ENCODE assay signal across 16 cellular contexts in genomic region chr13:113882266-113882627, GRCh38. TPM values are rescaled to one million over a fixed set of nuclear protein-coding genes. Genes with fewer than 3 reads are reported as not detected.
DNase-seq lines count a peak whose midpoint lies in the region; ATAC-seq, FAIRE-seq and TF ChIP-seq lines count a peak whose summit lies in the region.
"Had no signal": no experiment of that assay in that cellular context is flagged by ENCODE, and none has a peak within 500 bp of the region (broad histone marks: within the 10 kb centered on the region; RNA-seq: fewer than 3 reads in every experiment).

No MANE protein-coding gene starts in this region.

- ATAC-seq in activated naive CD4-positive, alpha-beta T cell treated with anti-CD3 and anti-CD28 coated beads, Interleukin-2, amount 50 U/mL, for 72 hours, result no peak
- ATAC-seq in HG03439 (IDR thresholded peaks at IDR 0.05; ENCODE audit: unreplicated experiment), result no peak
- ATAC-seq: WTC11 had no signal

- H3K9me2 ChIP-seq in Karpas-422 (replicated peaks; ENCODE audit: insufficient read depth, low read length), result no peaks in the 10 kb centered on the region

- intact Hi-C loops in left ventricle myocardium inferior (cut with micrococcal nuclease), result no loop called here

- DNase-seq in activated naive CD4-positive, alpha-beta T cell treated with anti-CD3 and anti-CD28 coated beads, Interleukin-2, amount 50 U/mL, for 72 hours (ENCODE audit: low spot score in 2 of 2), result no peak
- no peak for DNase-seq in activated naive CD4-positive, alpha-beta T cell (lab: John Stamatoyannopoulos, UW)
- peak; percentile 80 for DNase-seq in left ventricle myocardium inferior
- no peak for DNase-seq in progenitor cell of endocrine pancreas (ENCODE audit: low spot score, unreplicated experiment)
- DNase-seq in H54 (ENCODE audit: insufficient read length, low spot score), result no peak
- DNase-seq in activated T-cell treated with anti-CD3 and anti-CD28 coated beads, Interleukin-2, amount 50 U/mL, for 1 hour, result no peak
- no peak for DNase-seq in Karpas-422
- DNase-seq: activated T-cell treated with anti-CD3 and anti-CD28 coated beads, Interleukin-2, amount 50 U/mL, for 24 hours; NCI-H1436; NCI-H82; retina had no signal

- H2AFZ ChIP-seq in Karpas-422 (ENCODE audit: low read length), result no peak overlapping the region

- no peak overlapping the region for H3K9ac ChIP-seq in Karpas-422 (ENCODE audit: low read length)

- peaks cover 61% of the 10 kb centered on the region for H3K4me1 ChIP-seq in left ventricle myocardium inferior
- H3K4me1 ChIP-seq in Karpas-422 (ENCODE audit: low read length), result no peaks in the 10 kb centered on the region

- no peaks in the 10 kb centered on the region for H3K9me3 Mint-ChIP-seq in activated naive CD4-positive, alpha-beta T cell treated with anti-CD3 and anti-CD28 coated beads, Interleukin-2, amount 50 U/mL, for 72 hours
- no peaks in the 10 kb centered on the region for H3K9me3 Mint-ChIP-seq in progenitor cell of endocrine pancreas (ENCODE audit: low read depth)
- H3K9me3 Mint-ChIP-seq: activated T-cell treated with anti-CD3 and anti-CD28 coated beads, Interleukin-2, amount 50 U/mL, for 24 hours; endodermal cell; WTC11 had no signal

- H3K4me3 ChIP-seq in left ventricle myocardium inferior, result peak overlapping the region; percentile 42
- H3K4me3 ChIP-seq in Karpas-422 (ENCODE audit: low read length), result no peak overlapping the region

- H3K36me3 Mint-ChIP-seq in activated naive CD4-positive, alpha-beta T cell treated with anti-CD3 and anti-CD28 coated beads, Interleukin-2, amount 50 U/mL, for 72 hours, result no peaks in the 10 kb centered on the region
- no peaks in the 10 kb centered on the region for H3K36me3 Mint-ChIP-seq in progenitor cell of endocrine pancreas (ENCODE audit: insufficient read depth)
- H3K36me3 Mint-ChIP-seq: WTC11 had no signal

- peak overlapping the region; percentile 74 to 77 for H3K27ac Mint-ChIP-seq in activated naive CD4-positive, alpha-beta T cell treated with anti-CD3 and anti-CD28 coated beads, Interleukin-2, amount 50 U/mL, for 72 hours
- H3K27ac Mint-ChIP-seq in progenitor cell of endocrine pancreas, result peak overlapping the region; percentile 24
- H3K27ac Mint-ChIP-seq: activated T-cell treated with anti-CD3 and anti-CD28 coated beads, Interleukin-2, amount 50 U/mL, for 24 hours; endodermal cell; WTC11 had no signal

- H3K27ac ChIP-seq in left ventricle myocardium inferior (replicated peaks), result peak overlapping the region; percentile 95
- H3K27ac ChIP-seq in Karpas-422 (ENCODE audit: low read length), result no peak overlapping the region

- H3K36me3 ChIP-seq in left ventricle myocardium inferior (no peaks in the 10 kb centered on the region), Karpas-422 (ENCODE audit: insufficient read depth, low read length) (no peaks in the 10 kb centered on the region)

- FAIRE-seq in H54 (lab: Jason Lieb, UNC), result no peak
- FAIRE-seq: A204.1, astrocyte had no signal

- peaks cover 13% of the 10 kb centered on the region for H3K4me1 Mint-ChIP-seq in progenitor cell of endocrine pancreas (ENCODE audit: low read depth)
- H3K4me1 Mint-ChIP-seq: endodermal cell, WTC11 had no signal

- H3K27me3 Mint-ChIP-seq in progenitor cell of endocrine pancreas, result peaks cover 10% of the 10 kb centered on the region

- H3K9me3 ChIP-seq in left ventricle myocardium inferior (replicated peaks), result no peaks in the 10 kb centered on the region
- H3K9me3 ChIP-seq in Karpas-422 (ENCODE audit: low read length), result no peaks in the 10 kb centered on the region

- no peak overlapping the region for H3K4me3 Mint-ChIP-seq in progenitor cell of endocrine pancreas (ENCODE audit: low read depth)
- H3K4me3 Mint-ChIP-seq: activated T-cell treated with anti-CD3 and anti-CD28 coated beads, Interleukin-2, amount 50 U/mL, for 24 hours; endodermal cell; WTC11 had no signal

- TF ChIP-seq CTCF in left ventricle myocardium inferior (IDR thresholded peaks at IDR 0.05; ENCODE audit: borderline replicate concordance) (no peak), progenitor cell of endocrine pancreas (IDR thresholded peaks at IDR 0.05; ENCODE audit: unreplicated experiment) (no peak)

- H3K27me3 ChIP-seq in left ventricle myocardium inferior (ENCODE audit: low read depth) (no peaks in the 10 kb centered on the region), Karpas-422 (ENCODE audit: low read length) (no peaks in the 10 kb centered on the region)

- H4K20me1 ChIP-seq in Karpas-422 (ENCODE audit: insufficient read depth, low read depth, low read length), result no peaks in the 10 kb centered on the region

- H3K79me2 ChIP-seq in Karpas-422 (ENCODE audit: low read length), result no peaks in the 10 kb centered on the region

- no peak overlapping the region for H3K4me2 ChIP-seq in Karpas-422 (ENCODE audit: low read depth, low read length, poor library complexity, severe bottlenecking)

- no peak for TF ChIP-seq POLR2A in H54 (IDR thresholded peaks at IDR 0.05; ENCODE audit: low read depth, low read length)

RNA-seq across cellular contexts. Expression of gene GAS6, which starts 18.4 kb away (rescaled TPM):
- total RNA-seq in activated naive CD4-positive, alpha-beta T cell treated with anti-CD3 and anti-CD28 coated beads, Interleukin-2, amount 50 U/mL, for 72 hours, result 1 to 10 TPM in 1 of 2 donors, under 1 TPM in 1; 0.45 to 1.2 TPM
- total RNA-seq in left ventricle myocardium inferior, result 186 TPM
- 11.5 and 13.8 TPM in 2 replicates for total RNA-seq in progenitor cell of endocrine pancreas
- not detected in 2 replicates for total RNA-seq in Karpas-422 (2014; rRNA removed; shearing (Covaris generic); ENCODE audit: low replicate concordance)

Comparison
In these comparisons a context has a peak if more than half of its experiments do, and no peak if none do; other contexts are left out.
1. RNA of gene GAS6, which starts 18.4 kb away (total RNA-seq): 186 TPM in left ventricle myocardium inferior (single experiment); 11.5 to 13.8 TPM in progenitor cell of endocrine pancreas, 0.45 to 1.2 TPM in activated naive CD4-positive, alpha-beta T cell treated with anti-CD3 and anti-CD28 coated beads, Interleukin-2, amount 50 U/mL, for 72 hours and not detected in Karpas-422; every median in the first group is over 10 times any median in the second.